ENCODE assay signal across 12 cellular contexts in the genomic region with DNA sequence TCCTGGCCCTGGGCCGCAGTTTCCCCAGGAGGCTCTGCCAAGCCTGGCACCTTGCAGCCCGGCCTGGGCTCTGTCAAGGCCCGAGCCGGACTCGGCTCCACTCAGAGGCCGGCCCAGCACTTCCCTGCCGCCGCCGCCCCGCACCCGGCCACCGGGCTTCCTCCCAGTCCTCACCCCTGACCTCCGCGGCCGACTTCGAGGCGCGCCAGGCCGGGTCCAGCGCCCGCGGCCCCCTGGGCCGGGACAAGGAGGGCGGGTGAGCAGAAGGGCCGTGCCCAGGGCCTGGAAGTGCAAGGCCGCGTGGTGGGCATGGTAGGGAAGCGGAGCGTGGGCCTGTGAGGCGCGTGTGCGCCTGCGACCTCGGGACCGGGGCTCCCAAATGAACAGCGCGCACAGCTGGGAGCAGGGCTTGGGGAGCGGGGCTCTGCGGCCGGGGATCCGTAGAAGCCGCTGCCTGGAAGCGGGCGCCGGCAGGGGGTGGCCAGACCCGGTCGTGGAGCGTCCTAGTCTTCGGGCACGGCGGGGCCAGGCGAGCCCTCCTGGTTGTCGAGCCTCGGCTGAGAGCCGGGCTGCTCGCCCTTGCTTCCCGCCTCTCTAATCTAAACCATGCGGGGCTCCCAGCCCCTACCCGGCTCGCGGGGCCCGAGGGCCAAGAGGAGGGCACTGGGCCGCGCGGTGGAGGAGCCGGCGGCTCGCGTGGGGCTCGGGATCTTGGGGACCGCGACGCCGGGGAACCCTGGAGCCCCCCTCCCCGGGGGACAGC. TPM values are rescaled to one million over a fixed set of nuclear protein-coding genes. Genes with fewer than 3 reads are reported as not detected.
DNase-seq lines count a peak whose midpoint lies in the region; ATAC-seq and TF ChIP-seq lines count a peak whose summit lies in the region.
"Had no signal": no experiment of that assay in that cellular context is flagged by ENCODE, and none has a peak within 500 bp of the region (broad histone marks: within the 10 kb centered on the region; RNA-seq: fewer than 3 reads in every experiment).

No MANE protein-coding gene starts in this region.

- no peaks in the 10 kb centered on the region for H3K9me3 Mint-ChIP-seq in stimulated activated naive CD8-positive, alpha-beta T cell treated with anti-CD3 and anti-CD28 coated beads, Interleukin-15, amount 100 ng/mL, for 72 hours
- no peaks in the 10 kb centered on the region for H3K9me3 Mint-ChIP-seq in natural killer cell treated with Interleukin-12 subunit alpha and Interleukin-12 subunit beta and Interleukin-15 and Interleukin-18, amount 100 ng/mL, for 72 hours
- H3K9me3 Mint-ChIP-seq: CD8-positive, alpha-beta memory T cell had no signal

- H3K9me3 ChIP-seq in fibroblast of lung (ENCODE audit: control insufficient read depth, insufficient read depth, low read depth, low read length) = no peaks in the 10 kb centered on the region
- no peaks in the 10 kb centered on the region for H3K9me3 ChIP-seq in aorta (ENCODE audit: control insufficient read depth, low read length)

- H3K4me1 ChIP-seq in fibroblast of lung (ENCODE audit: control insufficient read depth, extremely low read depth, insufficient read depth, low read length) (peaks cover 11% of the 10 kb centered on the region), aorta (ENCODE audit: control insufficient read depth in 1 of 2, insufficient read depth in 2 of 2, low read length in 2 of 2) (no peaks in the 10 kb centered on the region)

- H4K20me1 ChIP-seq in fibroblast of lung (ENCODE audit: control insufficient read depth, extremely low read depth, insufficient read depth, low read length) = no peaks in the 10 kb centered on the region

- peaks cover 93% of the 10 kb centered on the region for H3K27me3 Mint-ChIP-seq in stimulated activated naive CD8-positive, alpha-beta T cell treated with anti-CD3 and anti-CD28 coated beads, Interleukin-15, amount 100 ng/mL, for 72 hours
- H3K27me3 Mint-ChIP-seq in natural killer cell treated with Interleukin-12 subunit alpha and Interleukin-12 subunit beta and Interleukin-15 and Interleukin-18, amount 100 ng/mL, for 72 hours = peaks cover 46 to 49% of the 10 kb centered on the region in 2 donors

- H3K36me3 Mint-ChIP-seq in natural killer cell treated with Interleukin-12 subunit alpha and Interleukin-12 subunit beta and Interleukin-15 and Interleukin-18, amount 100 ng/mL, for 72 hours = peaks cover 4% of the 10 kb centered on the region
- H3K36me3 Mint-ChIP-seq: CD8-positive, alpha-beta memory T cell had no signal

- intact Hi-C loops in aorta (cut with DNase I) = no loop called here

- peak; percentile 46 for ATAC-seq in stimulated activated naive CD8-positive, alpha-beta T cell treated with anti-CD3 and anti-CD28 coated beads, Interleukin-15, amount 100 ng/mL, for 72 hours
- no peak for ATAC-seq in stimulated activated naive CD8-positive, alpha-beta T cell treated with anti-CD3 and anti-CD28 coated beads, Interleukin-15, Interleukin-2, amounts not matched to agents 100 U/mL and 50 U/mL, for 24 hours
- peak; percentile 39 to 48 for ATAC-seq in natural killer cell treated with Interleukin-12 subunit alpha and Interleukin-12 subunit beta and Interleukin-15 and Interleukin-18, amount 100 ng/mL, for 72 hours
- ATAC-seq in aorta (ENCODE audit: low FRiP score) (peak; percentile 51), GM18907 (IDR thresholded peaks at IDR 0.05; ENCODE audit: unreplicated experiment) (no peak), GM18520 (IDR thresholded peaks at IDR 0.05; ENCODE audit: unreplicated experiment) (no peak)
- ATAC-seq: HCT116 had no signal

- no peak for DNase-seq in stimulated activated naive CD8-positive, alpha-beta T cell treated with anti-CD3 and anti-CD28 coated beads, Interleukin-15, amount 100 ng/mL, for 72 hours
- no peak for DNase-seq in stimulated activated naive CD8-positive, alpha-beta T cell treated with anti-CD3 and anti-CD28 coated beads, Interleukin-15, Interleukin-2, amounts not matched to agents 100 U/mL and 50 U/mL, for 24 hours
- DNase-seq in fibroblast of lung (ENCODE audit: low read depth in 2 of 2) (peak in 1 of 2 donors; percentile 46), aorta (no peak), activated gamma-delta T cell (lab: John Stamatoyannopoulos, UW) (no peak)
- no peak for DNase-seq in natural killer cell treated with Interleukin-12 subunit alpha and Interleukin-12 subunit beta and Interleukin-15 and Interleukin-18, amount 100 ng/mL, for 72 hours (ENCODE audit: low spot score)
- DNase-seq: CD8-positive, alpha-beta memory T cell; NCI-H446 treated with DMSO at 0.1 percent for 48 hours had no signal

- H3K27ac ChIP-seq in fibroblast of lung (ENCODE audit: insufficient read depth, low read length) (peak overlapping the region; percentile 93), aorta (ENCODE audit: low read depth in 1 of 2, low read length in 2 of 2) (no peak overlapping the region)

- peaks cover 48% of the 10 kb centered on the region for H3K79me2 ChIP-seq in fibroblast of lung (ENCODE audit: control insufficient read depth, insufficient read depth, low read length)

- peaks cover 34% of the 10 kb centered on the region for H3K4me1 Mint-ChIP-seq in stimulated activated naive CD8-positive, alpha-beta T cell treated with anti-CD3 and anti-CD28 coated beads, Interleukin-15, amount 100 ng/mL, for 72 hours
- H3K4me1 Mint-ChIP-seq in natural killer cell treated with Interleukin-12 subunit alpha and Interleukin-12 subunit beta and Interleukin-15 and Interleukin-18, amount 100 ng/mL, for 72 hours (ENCODE audit: low read depth in 2 of 2) = peaks cover 10 to 12% of the 10 kb centered on the region in 2 donors

- H3K36me3 ChIP-seq in fibroblast of lung (ENCODE audit: control insufficient read depth, insufficient read depth, low read length) = peaks cover 7% of the 10 kb centered on the region
- H3K36me3 ChIP-seq in aorta (ENCODE audit: control insufficient read depth in 1 of 2, insufficient read depth in 2 of 2, low read length in 1 of 2) = no peaks in the 10 kb centered on the region

- peak overlapping the region; percentile 83 for H3K9ac ChIP-seq in fibroblast of lung (ENCODE audit: insufficient read depth, low read length)

- H2AFZ ChIP-seq in fibroblast of lung (ENCODE audit: low read length) = peak overlapping the region; percentile 57

- WGBS in aorta, 2 donors = 7 to 8% methylated on average over 61 to 75 of the region's 75 CpGs

- no peak for TF ChIP-seq CTCF in fibroblast of lung (conservative IDR thresholded peaks at IDR 0.05 in 1 of 2, IDR thresholded peaks at IDR 0.05 in 1 of 2; ENCODE audit: low read depth in 1 of 2, low read length in 2 of 2)

- peak overlapping the region in 1 of 2 donors; percentile 35 for H3K4me3 Mint-ChIP-seq in stimulated activated naive CD8-positive, alpha-beta T cell treated with anti-CD3 and anti-CD28 coated beads, Interleukin-15, amount 100 ng/mL, for 72 hours
- no peak overlapping the region for H3K4me3 Mint-ChIP-seq in natural killer cell treated with Interleukin-12 subunit alpha and Interleukin-12 subunit beta and Interleukin-15 and Interleukin-18, amount 100 ng/mL, for 72 hours

- H3K27ac Mint-ChIP-seq in stimulated activated naive CD8-positive, alpha-beta T cell treated with anti-CD3 and anti-CD28 coated beads, Interleukin-15, amount 100 ng/mL, for 72 hours = no peak overlapping the region
- H3K27ac Mint-ChIP-seq in natural killer cell treated with Interleukin-12 subunit alpha and Interleukin-12 subunit beta and Interleukin-15 and Interleukin-18, amount 100 ng/mL, for 72 hours = no peak overlapping the region

- peak overlapping the region; percentile 61 for H3K4me2 ChIP-seq in fibroblast of lung (ENCODE audit: extremely low read depth, insufficient read depth, low read length)

- H3K27me3 ChIP-seq in fibroblast of lung (ENCODE audit: control insufficient read depth, insufficient read depth, low read length) (no peaks in the 10 kb centered on the region), aorta (ENCODE audit: control insufficient read depth in 1 of 2, insufficient read depth in 2 of 2, low read length in 1 of 2) (no peaks in the 10 kb centered on the region)

- peak overlapping the region in 3 of 4 experiments; percentile 63 to 91 (median 68) for H3K4me3 ChIP-seq in fibroblast of lung (replicated peaks in 1 of 4; ENCODE audit: control extremely low read depth in 1 of 4, insufficient read depth in 1 of 4, low read depth in 3 of 4, low read length in 4 of 4)
- peak overlapping the region; percentile 33 to 37 for H3K4me3 ChIP-seq in aorta (ENCODE audit: low read length in 2 of 2)

RNA-seq across cellular contexts. Expression of a gene that starts 0.5 kb away (rescaled TPM):
- total RNA-seq in fibroblast of lung = 35.2 and 44.1 TPM in 2 replicates
- 84.3 and 93.9 TPM in 2 replicates for polyA plus RNA-seq in fibroblast of lung
- polyA plus RNA-seq in fibroblast of lung (2012) = 55.1 and 85.4 TPM in 2 replicates
- polyA minus RNA-seq in fibroblast of lung (ENCODE audit: low replicate concordance) = 133 and 151 TPM in 2 replicates
- total RNA-seq in natural killer cell treated with Interleukin-12 subunit alpha and Interleukin-12 subunit beta and Interleukin-15 and Interleukin-18, amount 100 ng/mL, for 72 hours = not detected
- total RNA-seq in aorta = under 1 TPM; 0.23 to 0.27 TPM
- not detected for polyA plus RNA-seq in aorta
- total RNA-seq: CD8-positive, alpha-beta memory T cell; T-helper 1 cell treated with Interleukin-12 subunit alpha and Interleukin-12 subunit beta and Interleukin-4 antibody, amounts not matched to agents 30 ng/mL and 1 ng/mL, for 36 hours had no signal
- polyA plus RNA-seq: CD8-positive, alpha-beta memory T cell had no signal

RNA-seq across cellular contexts. Expression of a gene that starts 52.1 kb away (rescaled TPM):
- 98.1 and 148 TPM in 2 replicates for total RNA-seq in fibroblast of lung
- polyA plus RNA-seq in fibroblast of lung = 40.5 and 64.9 TPM in 2 replicates
- polyA plus RNA-seq in fibroblast of lung (2012) = 86.7 and 151 TPM in 2 replicates
- polyA minus RNA-seq in fibroblast of lung (ENCODE audit: low replicate concordance) = 102 and 172 TPM in 2 replicates
- total RNA-seq in natural killer cell treated with Interleukin-12 subunit alpha and Interleukin-12 subunit beta and Interleukin-15 and Interleukin-18, amount 100 ng/mL, for 72 hours = under 1 TPM in 1 of 2 donors, not detected in 1; 0.08 TPM
- 10 to 100 TPM; 28.9 to 42.6 TPM for total RNA-seq in aorta
- 100 to 1,000 TPM in 1 of 2 donors, 10 to 100 TPM in 1; 11.5 to 116 TPM for polyA plus RNA-seq in aorta
- total RNA-seq: T-helper 1 cell treated with Interleukin-12 subunit alpha and Interleukin-12 subunit beta and Interleukin-4 antibody, amounts not matched to agents 30 ng/mL and 1 ng/mL, for 36 hours had no signal
- polyA plus RNA-seq: CD8-positive, alpha-beta memory T cell had no signal

Comparison
In these comparisons a context has a peak if more than half of its experiments do, and no peak if none do; other contexts are left out.
1. ATAC-seq: peak in stimulated activated naive CD8-positive, alpha-beta T cell treated with anti-CD3 and anti-CD28 coated beads, Interleukin-15, amount 100 ng/mL, for 72 hours (single experiment), natural killer cell treated with Interleukin-12 subunit alpha and Interleukin-12 subunit beta and Interleukin-15 and Interleukin-18, amount 100 ng/mL, for 72 hours (2 of 2) and aorta (single experiment); none in stimulated activated naive CD8-positive, alpha-beta T cell treated with anti-CD3 and anti-CD28 coated beads, Interleukin-15, Interleukin-2, amounts not matched to agents 100 U/mL and 50 U/mL, for 24 hours (single experiment), GM18907 (single experiment) and GM18520 (single experiment).
2. RNA of a gene that starts 0.5 kb away (total RNA-seq): 35.2 to 44.1 TPM in fibroblast of lung; 0.23 to 0.27 TPM in aorta and not detected in natural killer cell treated with Interleukin-12 subunit alpha and Interleukin-12 subunit beta and Interleukin-15 and Interleukin-18, amount 100 ng/mL, for 72 hours; every median in the first group is over 10 times any median in the second.
3. RNA of a gene that starts 52.1 kb away (total RNA-seq): 98.1 to 148 TPM in fibroblast of lung and 28.9 to 42.6 TPM in aorta; 0.08 TPM in natural killer cell treated with Interleukin-12 subunit alpha and Interleukin-12 subunit beta and Interleukin-15 and Interleukin-18, amount 100 ng/mL, for 72 hours; every median in the first group is over 10 times any median in the second.